ENCODE assay signal across 27 cellular contexts in genomic region chr3:183032904-183033555, GRCh38.
"Had no signal": no experiment of that assay in that cellular context is flagged by ENCODE, and none has a peak within 500 bp of the region (broad histone marks: within the 10 kb centered on the region; RNA-seq: fewer than 3 reads in every experiment).

No MANE protein-coding gene starts in this region.

- H3K4me3 Mint-ChIP-seq: activated B cell treated with CpG ODN at 0.5 μM for 24 hours; activated CD4-positive, alpha-beta T cell treated with anti-CD3 and anti-CD28 coated beads, Interleukin-2, amount 10 ng/mL, durations not matched to agents 24 days and 14 days; activated CD8-positive, alpha-beta memory T cell treated with anti-CD3 and anti-CD28 coated beads, Interleukin-2, amount 10 ng/mL, durations not matched to agents 7 days and 5 days; activated naive CD8-positive, alpha-beta T cell; activated T-cell treated with anti-CD3 and anti-CD28 coated beads, Interleukin-2, amount 50 U/mL, for 24 hours; activated T-helper 1 cell treated with anti-CD3 and anti-CD28 coated beads, Interleukin-12 subunit alpha, Interleukin-12 subunit beta, Interleukin-2, Interleukin-4 antibody, amounts not matched to agents 30 ng/mL and 10 ng/mL and 1 ng/mL, durations not matched to agents 14 hours and 24 hours and 36 hours had no signal

- H3K27ac Mint-ChIP-seq: activated B cell treated with CpG ODN at 0.5 μM for 24 hours; activated CD4-positive, alpha-beta T cell treated with anti-CD3 and anti-CD28 coated beads, Interleukin-2, amount 10 ng/mL, durations not matched to agents 24 days and 14 days; activated CD8-positive, alpha-beta memory T cell treated with anti-CD3 and anti-CD28 coated beads, Interleukin-2, amount 10 ng/mL, durations not matched to agents 7 days and 5 days; activated naive CD8-positive, alpha-beta T cell; activated T-cell treated with anti-CD3 and anti-CD28 coated beads, Interleukin-2, amount 50 U/mL, for 24 hours; activated T-helper 1 cell treated with anti-CD3 and anti-CD28 coated beads, Interleukin-12 subunit alpha, Interleukin-12 subunit beta, Interleukin-2, Interleukin-4 antibody, amounts not matched to agents 30 ng/mL and 10 ng/mL and 1 ng/mL, durations not matched to agents 14 hours and 24 hours and 36 hours had no signal

- ATAC-seq: activated CD8-positive, alpha-beta memory T cell treated with anti-CD3 and anti-CD28 coated beads, Interleukin-2, amount 10 ng/mL, durations not matched to agents 7 days and 5 days had no signal

- H3K27me3 Mint-ChIP-seq: activated B cell treated with CpG ODN at 0.5 μM for 24 hours; activated CD4-positive, alpha-beta T cell treated with anti-CD3 and anti-CD28 coated beads, Interleukin-2, amount 10 ng/mL, durations not matched to agents 24 days and 14 days; activated CD8-positive, alpha-beta memory T cell treated with anti-CD3 and anti-CD28 coated beads, Interleukin-2, amount 10 ng/mL, durations not matched to agents 7 days and 5 days; activated naive CD8-positive, alpha-beta T cell; activated T-cell treated with anti-CD3 and anti-CD28 coated beads, Interleukin-2, amount 50 U/mL, for 24 hours had no signal

- H3K9me3 Mint-ChIP-seq: activated CD4-positive, alpha-beta T cell treated with anti-CD3 and anti-CD28 coated beads, Interleukin-2, amount 10 ng/mL, durations not matched to agents 24 days and 14 days; activated T-cell treated with anti-CD3 and anti-CD28 coated beads, Interleukin-2, amount 50 U/mL, for 24 hours; activated T-helper 1 cell treated with anti-CD3 and anti-CD28 coated beads, Interleukin-12 subunit alpha, Interleukin-12 subunit beta, Interleukin-2, Interleukin-4 antibody, amounts not matched to agents 30 ng/mL and 10 ng/mL and 1 ng/mL, durations not matched to agents 14 hours and 24 hours and 36 hours had no signal

- H3K4me1 Mint-ChIP-seq: activated B cell treated with CpG ODN at 0.5 μM for 24 hours; activated CD4-positive, alpha-beta T cell treated with anti-CD3 and anti-CD28 coated beads, Interleukin-2, amount 10 ng/mL, durations not matched to agents 24 days and 14 days had no signal

- DNase-seq: activated B cell treated with CpG ODN at 0.5 μM for 24 hours; activated CD4-positive, alpha-beta T cell treated with anti-CD3 and anti-CD28 coated beads for 1 hour; activated CD4-positive, alpha-beta T cell treated with anti-CD3 and anti-CD28 coated beads, Interleukin-2, amount 10 ng/mL, durations not matched to agents 24 days and 14 days; activated CD4-positive, alpha-beta T cell treated with anti-CD3 and anti-CD28 coated beads, Interleukin-2, amount 50 U/mL, for 48 hours; activated CD8-positive, alpha-beta memory T cell treated with anti-CD3 and anti-CD28 coated beads, Interleukin-2, amount 10 ng/mL, durations not matched to agents 7 days and 5 days; activated effector memory CD4-positive, alpha-beta T cell treated with Interleukin-2 at 50 U/mL for 16 hours; activated naive CD4-positive, alpha-beta T cell; activated T-cell treated with anti-CD3 and anti-CD28 coated beads, Interleukin-2, amount 50 U/mL, for 24 hours; amygdala; brain microvascular endothelial cell; Karpas-422; MM.1S; NCI-H1105; NCI-H1436; NCI-H1694 treated with DMSO at 0.1 percent for 48 hours; NCI-H2081; NCI-H510A treated with DMSO at 0.1 percent for 48 hours; NCI-H69; NK-92 treated with Interleukin-12 subunit alpha and Interleukin-12 subunit beta, amount 100 ng/mL, for 24 hours; Peyer's patch; SHP77; T-helper 2 cell; T1000 had no signal

- H3K27me3 ChIP-seq: brain microvascular endothelial cell, cardiac muscle cell, Peyer's patch, SJSA1 had no signal

- H3K4me1 ChIP-seq: Peyer's patch, SJSA1 had no signal

- H3K36me3 ChIP-seq: brain microvascular endothelial cell had no signal

- H3K27ac ChIP-seq: brain microvascular endothelial cell, cardiac muscle cell, Peyer's patch, SJSA1 had no signal

- H3K9me3 ChIP-seq: Peyer's patch, SJSA1 had no signal

- H3K4me3 ChIP-seq: cardiac muscle cell, Peyer's patch, SJSA1 had no signal
